7 cellular contexts compared by ENCODE assay signal in genomic region chr2:218294430-218294999, GRCh38. TPM values are rescaled to one million over a fixed set of nuclear protein-coding genes. Genes with fewer than 3 reads are reported as not detected.
DNase-seq lines count a peak whose midpoint lies in the region; ATAC-seq and TF ChIP-seq lines count a peak whose summit lies in the region.
"Had no signal": no experiment of that assay in that cellular context is flagged by ENCODE, and none has a peak within 500 bp of the region (broad histone marks: within the 10 kb centered on the region; RNA-seq: fewer than 3 reads in every experiment).

No MANE protein-coding gene starts in this region.

- DNase-seq in Peyer's patch = no peak
- peak; percentile 70 for DNase-seq in epithelial cell of esophagus (ENCODE audit: low read depth)
- DNase-seq in mucosa of gallbladder (ENCODE audit: low spot score) = no peak
- DNase-seq: T1000 had no signal

- TF ChIP-seq POLR2A in Peyer's patch (IDR thresholded peaks at IDR 0.05) = no peak

- H3K9me3 ChIP-seq in Peyer's patch = no peaks in the 10 kb centered on the region

- no peak overlapping the region for H3K4me3 Mint-ChIP-seq in stimulated activated memory B cell treated with anti-CD40 and anti-IgM and Interleukin-4, amounts not matched to agents 10 μg/mL and 1 μg/mL and 100 μg/mL, for 72 hours

- ATAC-seq in stimulated activated memory B cell treated with anti-CD40 and anti-IgM and Interleukin-4, amounts not matched to agents 10 μg/mL and 1 μg/mL and 100 μg/mL, for 72 hours = no peak
- ATAC-seq in HG03354 (IDR thresholded peaks at IDR 0.05; ENCODE audit: poor library complexity, severe bottlenecking, unreplicated experiment) (no peak), GM21619 (IDR thresholded peaks at IDR 0.05; ENCODE audit: unreplicated experiment) (no peak)

- H3K27ac ChIP-seq in Peyer's patch = peak overlapping the region in 3 of 4 donors; percentile 86 to 99 (median 91)

- no peaks in the 10 kb centered on the region for H3K27me3 ChIP-seq in Peyer's patch

- H3K9me3 Mint-ChIP-seq in stimulated activated memory B cell treated with anti-CD40 and anti-IgM and Interleukin-4, amounts not matched to agents 10 μg/mL and 1 μg/mL and 100 μg/mL, for 72 hours = no peaks in the 10 kb centered on the region

- H3K4me1 Mint-ChIP-seq in stimulated activated memory B cell treated with anti-CD40 and anti-IgM and Interleukin-4, amounts not matched to agents 10 μg/mL and 1 μg/mL and 100 μg/mL, for 72 hours = peaks cover 55% of the 10 kb centered on the region

- H3K27ac Mint-ChIP-seq in stimulated activated memory B cell treated with anti-CD40 and anti-IgM and Interleukin-4, amounts not matched to agents 10 μg/mL and 1 μg/mL and 100 μg/mL, for 72 hours = peak overlapping the region; percentile 71

- H3K36me3 ChIP-seq in Peyer's patch = no peaks in the 10 kb centered on the region

- TF ChIP-seq CTCF in Peyer's patch (IDR thresholded peaks at IDR 0.05) = no peak
- no peak for TF ChIP-seq CTCF in epithelial cell of esophagus (IDR thresholded peaks at IDR 0.05; ENCODE audit: insufficient read depth, low read depth, low read length, missing control alignments)

- H3K4me3 ChIP-seq in Peyer's patch = no peak overlapping the region
- no peak overlapping the region for H3K4me3 ChIP-seq in epithelial cell of esophagus (ENCODE audit: low read length)

- H3K27me3 Mint-ChIP-seq in stimulated activated memory B cell treated with anti-CD40 and anti-IgM and Interleukin-4, amounts not matched to agents 10 μg/mL and 1 μg/mL and 100 μg/mL, for 72 hours = no peaks in the 10 kb centered on the region

- peaks cover 9 to 36% (median 21%) of the 10 kb centered on the region in 4 donors for H3K4me1 ChIP-seq in Peyer's patch

- peaks cover 6% of the 10 kb centered on the region for H3K36me3 Mint-ChIP-seq in stimulated activated memory B cell treated with anti-CD40 and anti-IgM and Interleukin-4, amounts not matched to agents 10 μg/mL and 1 μg/mL and 100 μg/mL, for 72 hours

RNA-seq across cellular contexts. Expression of gene TMBIM1, which starts 2.2 kb away (rescaled TPM):
- total RNA-seq in Peyer's patch = 100 to 1,000 TPM in 3 of 4 donors, 10 to 100 TPM in 1; 97.4 to 431 (median 280) TPM
- 388 TPM for total RNA-seq in mucosa of gallbladder

RNA-seq across cellular contexts. Expression of gene PNKD, which starts 24.2 kb away (rescaled TPM):
- 100 to 1,000 TPM in 1 of 4 donors, 10 to 100 TPM in 3; 63.9 to 690 (median 70.4) TPM for total RNA-seq in Peyer's patch
- total RNA-seq in mucosa of gallbladder = 154 TPM

RNA-seq across cellular contexts. Expression of gene AAMP, which starts 24.6 kb away (rescaled TPM):
- total RNA-seq in Peyer's patch (100 to 1,000 TPM in 3 of 4 donors, 10 to 100 TPM in 1; 91.8 to 151 (median 115) TPM), mucosa of gallbladder (114 TPM)

RNA-seq across cellular contexts. Expression of gene GPBAR1, which starts 33.7 kb away (rescaled TPM):
- total RNA-seq in Peyer's patch (1 to 10 TPM; 3.3 to 7.0 (median 3.9) TPM), mucosa of gallbladder (49.3 TPM)
